In the genomic region with DNA sequence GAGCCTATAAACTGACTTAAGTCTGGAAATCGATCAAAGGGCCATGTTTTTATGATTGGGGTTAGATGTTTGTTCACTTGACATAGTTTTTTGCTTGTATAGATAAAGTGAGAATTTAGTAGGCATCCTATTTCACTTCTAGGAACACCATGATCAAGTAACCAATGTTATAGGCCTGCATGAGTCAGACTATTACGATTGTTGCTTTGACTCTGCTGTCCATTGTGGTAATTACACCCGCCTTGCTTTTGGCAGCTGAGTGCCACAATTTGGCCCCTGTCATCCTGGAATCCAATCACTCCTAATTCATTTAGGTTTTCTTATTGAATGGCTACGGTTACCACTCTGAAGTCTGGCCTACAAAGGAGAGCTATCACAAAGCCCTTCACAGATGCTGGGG, we compare ENCODE assay signal across 15 cellular contexts.
A peak's percentile ranks its signal among the peaks of the same experiment; 100 is the strongest.
DNase-seq lines count a peak whose midpoint lies in the region; ATAC-seq and TF ChIP-seq lines count a peak whose summit lies in the region.
"Had no signal": no experiment of that assay in that cellular context is flagged by ENCODE, and none has a peak within 500 bp of the region (broad histone marks: within the 10 kb centered on the region; RNA-seq: fewer than 3 reads in every experiment).

No MANE protein-coding gene starts in this region.

- ATAC-seq in PC-3 (peak; percentile 74), GM19324 (IDR thresholded peaks at IDR 0.05; ENCODE audit: low FRiP score, unreplicated experiment) (no peak)
- ATAC-seq: HCT116 had no signal

- peaks cover 27% of the 10 kb centered on the region for H3K4me1 ChIP-seq in PC-3 (ENCODE audit: insufficient read depth, low read length)
- H3K4me1 ChIP-seq: BLaER1 treated with 17β-estradiol and CSF1 and Interleukin-3, amounts not matched to agents 10 nM and 100 nM had no signal

- H3K9me2 ChIP-seq in PC-3 (replicated peaks; ENCODE audit: low read length): no peaks in the 10 kb centered on the region

- CTCF ChIA-PET in PC-3 (lab: Charles Lee): no interaction called here

- BruUV-seq in PC-3 (replicated peaks; lab: Mats Ljungman, UMichigan): no TSS peak

- H3K9me3 ChIP-seq in PC-3 (ENCODE audit: low read length): 0 out of 2 replicates have a peak, but pooled peaks cover 5% of the 10 kb centered on the region

- H3K79me2 ChIP-seq in PC-3 (ENCODE audit: low read length): no peaks in the 10 kb centered on the region

- H3K27ac ChIP-seq in PC-3 (ENCODE audit: low read length): peak overlapping the region; percentile 80
- H3K27ac ChIP-seq: BLaER1 treated with 17β-estradiol and CSF1 and Interleukin-3, amounts not matched to agents 10 nM and 100 nM; GM23248; HL-60 had no signal

- no peaks in the 10 kb centered on the region for H3K27me3 ChIP-seq in PC-3 (ENCODE audit: low read length)
- H3K27me3 ChIP-seq: BLaER1 treated with 17β-estradiol and CSF1 and Interleukin-3, amounts not matched to agents 10 nM and 100 nM had no signal

- POLR2A ChIA-PET in PC-3 (lab: Charles Lee; ENCODE audit: unreplicated experiment): no interaction called here

- peak overlapping the region; percentile 18; the same call in 1 of the 2 replicates for H3K9ac ChIP-seq in PC-3 (ENCODE audit: low read length)
- H3K9ac ChIP-seq: BLaER1 treated with 17β-estradiol and CSF1 and Interleukin-3, amounts not matched to agents 10 nM and 100 nM; GM23248 had no signal

- no peak overlapping the region for H2AFZ ChIP-seq in PC-3 (ENCODE audit: low read length)
- H2AFZ ChIP-seq: GM23248 had no signal

- H3K4me3 ChIP-seq in PC-3 (ENCODE audit: low read length): no peak overlapping the region
- no peak overlapping the region for H3K4me3 ChIP-seq in cardiac fibroblast (replicated peaks in 1 of 2; ENCODE audit: low read depth in 2 of 2, low read length in 2 of 2)
- H3K4me3 ChIP-seq: BLaER1 treated with 17β-estradiol and CSF1 and Interleukin-3, amounts not matched to agents 10 nM and 100 nM; GM23248 had no signal

- no peaks in the 10 kb centered on the region for H3F3A ChIP-seq in PC-3 (ENCODE audit: low read length, unreplicated experiment)

- no peaks in the 10 kb centered on the region for H4K20me1 ChIP-seq in PC-3 (ENCODE audit: low read length)
- H4K20me1 ChIP-seq: BLaER1 treated with 17β-estradiol and CSF1 and Interleukin-3, amounts not matched to agents 10 nM and 100 nM had no signal

- in situ Hi-C loops in KBM-7 (cut with MboI; ENCODE audit: low pct_unique_long_range_greater_than_20kb, low sequenced_read_pairs): no loop called here

- H3K4me2 ChIP-seq in PC-3 (ENCODE audit: low read length): no peak overlapping the region
- H3K4me2 ChIP-seq: BLaER1 treated with 17β-estradiol and CSF1 and Interleukin-3, amounts not matched to agents 10 nM and 100 nM had no signal

- H3K36me3 ChIP-seq in PC-3 (ENCODE audit: low read depth, low read length): peaks cover 10% of the 10 kb centered on the region; the same call in 1 of the 2 replicates
- H3K36me3 ChIP-seq: BLaER1 treated with 17β-estradiol and CSF1 and Interleukin-3, amounts not matched to agents 10 nM and 100 nM had no signal

- TF ChIP-seq CTCF in PC-3 (conservative IDR thresholded peaks at IDR 0.05; ENCODE audit: low read depth, low read length) (no peak), cardiac fibroblast (IDR thresholded peaks at IDR 0.05; ENCODE audit: low read depth, low read length) (peak; percentile 2)

- intact Hi-C loops in PC-3 (cut with micrococcal nuclease) (loop anchor here (5.0 kb wide), 1 partner anchor 41 kb away; no protein-coding TSS in a partner anchor), posterior cingulate gyrus (cut with DNase I) (no loop called here)

- peak; percentile 21 for DNase-seq in HT1080 (ENCODE audit: low read depth)
- peak; percentile 56 for DNase-seq in PC-3
- peak in 1 of 2 donors; percentile 44 for DNase-seq in cardiac fibroblast (ENCODE audit: low read depth in 2 of 2)
- DNase-seq in iris pigment epithelial cell (ENCODE audit: low read depth): peak; percentile 45
- no peak for DNase-seq in KBM-7
- DNase-seq in posterior cingulate gyrus: no peak
- DNase-seq: ACHN; CD4-positive, CD25-positive, alpha-beta regulatory T cell; DMS53; GF-D8; GM23248 had no signal

Comparison
In these comparisons a context has a peak if more than half of its experiments do, and no peak if none do; other contexts are left out.
1. DNase-seq: peak in HT1080 (single experiment), PC-3 (single experiment) and iris pigment epithelial cell (single experiment); none in KBM-7 (single experiment) and posterior cingulate gyrus (0 of 10).